ENCODE assay signal across 19 cellular contexts in genomic region chr5:2196416-2196815, GRCh38.
DNase-seq lines count a peak whose midpoint lies in the region; ATAC-seq and TF ChIP-seq lines count a peak whose summit lies in the region.
"Had no signal": no experiment of that assay in that cellular context is flagged by ENCODE, and none has a peak within 500 bp of the region (broad histone marks: within the 10 kb centered on the region; RNA-seq: fewer than 3 reads in every experiment).

No MANE protein-coding gene starts in this region.

- no peak for ATAC-seq in activated CD8-positive, alpha-beta memory T cell treated with anti-CD3 and anti-CD28 coated beads, Interleukin-2, amount 10 ng/mL, durations not matched to agents 7 days and 5 days
- ATAC-seq: A549, GM12878, HepG2 had no signal

- in situ Hi-C loops in KBM-7 (cut with MboI; ENCODE audit: low pct_unique_long_range_greater_than_20kb, low sequenced_read_pairs) = no loop called here

- H3K27ac Mint-ChIP-seq in activated CD8-positive, alpha-beta memory T cell treated with anti-CD3 and anti-CD28 coated beads, Interleukin-2, amount 10 ng/mL, durations not matched to agents 7 days and 5 days = no peak overlapping the region
- H3K27ac Mint-ChIP-seq in neural crest cell (ENCODE audit: unreplicated experiment) = peak overlapping the region; percentile 21
- H3K27ac Mint-ChIP-seq: CD14-positive monocyte; CD4-positive, alpha-beta memory T cell; H9 had no signal

- H3K4me1 Mint-ChIP-seq in activated CD8-positive, alpha-beta memory T cell treated with anti-CD3 and anti-CD28 coated beads, Interleukin-2, amount 10 ng/mL, durations not matched to agents 7 days and 5 days = no peaks in the 10 kb centered on the region
- H3K4me1 Mint-ChIP-seq in neural crest cell = peaks cover 41% of the 10 kb centered on the region
- H3K4me1 Mint-ChIP-seq: CD14-positive monocyte; CD4-positive, alpha-beta memory T cell had no signal

- no peaks in the 10 kb centered on the region for H3K36me3 Mint-ChIP-seq in activated CD8-positive, alpha-beta memory T cell treated with anti-CD3 and anti-CD28 coated beads, Interleukin-2, amount 10 ng/mL, durations not matched to agents 7 days and 5 days
- peaks cover 3% of the 10 kb centered on the region for H3K36me3 Mint-ChIP-seq in neural crest cell (ENCODE audit: low read depth)
- H3K36me3 Mint-ChIP-seq: CD14-positive monocyte; CD4-positive, alpha-beta memory T cell had no signal

- peak; percentile 25 for DNase-seq in activated CD8-positive, alpha-beta memory T cell treated with anti-CD3 and anti-CD28 coated beads, Interleukin-2, amount 10 ng/mL, durations not matched to agents 7 days and 5 days
- DNase-seq in activated CD8-positive, alpha-beta memory T cell treated with anti-CD3 and anti-CD28 coated beads, Interleukin-2, amount 50 U/mL, for 48 hours = no peak
- DNase-seq in ecto neural progenitor cell (ENCODE audit: low spot score) (peak; percentile 33), neural crest cell (ENCODE audit: low read depth, low spot score) (no peak), ureter (ENCODE audit: low spot score) (peak; percentile 25), AG08395 (ENCODE audit: low spot score) (no peak), KBM-7 (no peak), caudate nucleus (lab: John Stamatoyannopoulos, UW) (no peak)
- DNase-seq: CD4-positive, alpha-beta memory T cell; DMS53; DND-41; EL; H9 had no signal

- H3K27me3 Mint-ChIP-seq in activated CD8-positive, alpha-beta memory T cell treated with anti-CD3 and anti-CD28 coated beads, Interleukin-2, amount 10 ng/mL, durations not matched to agents 7 days and 5 days = no peaks in the 10 kb centered on the region
- H3K27me3 Mint-ChIP-seq in neural crest cell (ENCODE audit: low read depth) = peaks cover 42% of the 10 kb centered on the region
- H3K27me3 Mint-ChIP-seq: CD4-positive, alpha-beta memory T cell had no signal

- TF ChIP-seq CTCF in neural crest cell (conservative IDR thresholded peaks at IDR 0.05) = no peak

- H3K4me3 Mint-ChIP-seq in activated CD8-positive, alpha-beta memory T cell treated with anti-CD3 and anti-CD28 coated beads, Interleukin-2, amount 10 ng/mL, durations not matched to agents 7 days and 5 days = no peak overlapping the region
- H3K4me3 Mint-ChIP-seq in neural crest cell = no peak overlapping the region
- H3K4me3 Mint-ChIP-seq: CD14-positive monocyte; CD4-positive, alpha-beta memory T cell; H9 had no signal

- H3K27ac ChIP-seq in caudate nucleus (ENCODE audit: low read depth, low read length) = no peak overlapping the region
- H3K27ac ChIP-seq: 22Rv1, A549, BLaER1 had no signal

- peaks cover 2% of the 10 kb centered on the region for H3K9me3 Mint-ChIP-seq in activated CD8-positive, alpha-beta memory T cell treated with anti-CD3 and anti-CD28 coated beads, Interleukin-2, amount 10 ng/mL, durations not matched to agents 7 days and 5 days (ENCODE audit: low read depth)
- no peaks in the 10 kb centered on the region for H3K9me3 Mint-ChIP-seq in neural crest cell

- CTCF ChIA-PET in activated CD8-positive, alpha-beta memory T cell treated with anti-CD3 and anti-CD28 coated beads, Interleukin-2, amount 10 ng/mL, durations not matched to agents 7 days and 5 days (lab: Charles Lee) = no interaction called here

Comparison
In these comparisons a context has a peak if more than half of its experiments do, and no peak if none do; other contexts are left out.
1. DNase-seq: peak in activated CD8-positive, alpha-beta memory T cell treated with anti-CD3 and anti-CD28 coated beads, Interleukin-2, amount 10 ng/mL, durations not matched to agents 7 days and 5 days (single experiment), ecto neural progenitor cell (single experiment) and ureter (single experiment); none in activated CD8-positive, alpha-beta memory T cell treated with anti-CD3 and anti-CD28 coated beads, Interleukin-2, amount 50 U/mL, for 48 hours (single experiment), neural crest cell (single experiment), AG08395 (single experiment), KBM-7 (single experiment) and caudate nucleus (0 of 61).